Comparison of ENCODE assay signal across 23 cellular contexts in the genomic region with DNA sequence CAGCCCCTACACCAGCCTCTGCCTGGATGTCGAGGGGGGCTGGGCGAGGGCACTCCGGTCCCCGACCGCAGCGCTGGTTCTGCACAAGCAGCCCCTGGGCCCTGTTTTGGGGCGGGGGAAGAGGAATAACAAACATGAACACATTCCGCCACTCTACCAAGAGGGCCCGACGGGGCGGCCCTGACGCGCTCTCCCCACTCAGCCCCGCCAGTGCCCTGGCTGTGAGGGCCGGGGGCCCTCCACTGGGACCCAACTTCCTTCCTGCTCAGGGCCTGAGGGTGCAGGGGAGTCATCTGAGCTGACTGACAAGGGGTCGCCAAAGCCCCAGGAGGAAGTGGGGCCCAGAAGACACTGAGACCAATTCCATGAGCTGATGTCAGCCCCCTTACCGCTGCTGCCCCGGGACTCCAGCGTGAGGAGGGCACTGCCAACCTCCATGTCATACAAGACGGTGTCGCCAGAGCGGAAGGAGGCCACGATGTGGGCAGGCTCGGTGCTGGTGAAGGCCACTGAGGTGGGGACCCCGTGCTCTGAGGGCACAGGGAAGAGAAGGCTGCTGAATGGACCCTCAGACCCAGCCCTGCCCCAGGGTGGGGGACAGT. TPM values are rescaled to one million over a fixed set of nuclear protein-coding genes. Genes with fewer than 3 reads are reported as not detected.
DNase-seq lines count a peak whose midpoint lies in the region; ATAC-seq and TF ChIP-seq lines count a peak whose summit lies in the region.
"Had no signal": no experiment of that assay in that cellular context is flagged by ENCODE, and none has a peak within 500 bp of the region (broad histone marks: within the 10 kb centered on the region; RNA-seq: fewer than 3 reads in every experiment).

No MANE protein-coding gene starts in this region.

- peaks cover 66% of the 10 kb centered on the region for H3K36me3 Mint-ChIP-seq in activated CD8-positive, alpha-beta T cell treated with anti-CD3 and anti-CD28 coated beads, Interleukin-2, amount 10 ng/mL, durations not matched to agents 7 days and 5 days (ENCODE audit: low read depth)
- peaks cover 48% of the 10 kb centered on the region for H3K36me3 Mint-ChIP-seq in activated CD8-positive, alpha-beta T cell treated with anti-CD3 and anti-CD28 coated beads for 36 hours (ENCODE audit: low read depth)
- H3K36me3 Mint-ChIP-seq in immature natural killer cell, result peaks cover 4 to 30% (median 12%) of the 10 kb centered on the region in 3 donors
- H3K36me3 Mint-ChIP-seq in stimulated activated naive B cell treated with anti-CD40 and anti-IgM and Interleukin-4, amounts not matched to agents 10 μg/mL and 1 μg/mL and 100 μg/mL, for 72 hours, result peaks cover 56 to 68% of the 10 kb centered on the region in 2 donors

- H3K9me3 Mint-ChIP-seq in activated CD8-positive, alpha-beta T cell treated with anti-CD3 and anti-CD28 coated beads, Interleukin-2, amount 10 ng/mL, durations not matched to agents 7 days and 5 days (ENCODE audit: insufficient read depth), result no peaks in the 10 kb centered on the region
- no peaks in the 10 kb centered on the region for H3K9me3 Mint-ChIP-seq in activated CD8-positive, alpha-beta T cell treated with anti-CD3 and anti-CD28 coated beads for 36 hours
- no peaks in the 10 kb centered on the region for H3K9me3 Mint-ChIP-seq in immature natural killer cell
- no peaks in the 10 kb centered on the region for H3K9me3 Mint-ChIP-seq in stimulated activated naive B cell treated with anti-CD40 and anti-IgM and Interleukin-4, amounts not matched to agents 10 μg/mL and 1 μg/mL and 100 μg/mL, for 72 hours
- H3K9me3 Mint-ChIP-seq: activated naive CD4-positive, alpha-beta T cell treated with anti-CD3 and anti-CD28 coated beads, Interleukin-2, amount 50 U/mL, for 24 hours; neural progenitor cell; stimulated activated naive CD8-positive, alpha-beta T cell treated with anti-CD3 and anti-CD28 coated beads, Interleukin-15, amount 100 ng/mL, for 72 hours had no signal

- no peak overlapping the region for H3K4me3 Mint-ChIP-seq in activated CD8-positive, alpha-beta T cell treated with anti-CD3 and anti-CD28 coated beads, Interleukin-2, amount 10 ng/mL, durations not matched to agents 7 days and 5 days
- H3K4me3 Mint-ChIP-seq in activated CD8-positive, alpha-beta T cell treated with anti-CD3 and anti-CD28 coated beads for 36 hours, result no peak overlapping the region
- H3K4me3 Mint-ChIP-seq in immature natural killer cell, result peak overlapping the region; percentile 45 to 73 (median 71)
- H3K4me3 Mint-ChIP-seq in stimulated activated naive B cell treated with anti-CD40 and anti-IgM and Interleukin-4, amounts not matched to agents 10 μg/mL and 1 μg/mL and 100 μg/mL, for 72 hours, result peak overlapping the region; percentile 18 to 60
- H3K4me3 Mint-ChIP-seq: activated naive CD4-positive, alpha-beta T cell treated with anti-CD3 and anti-CD28 coated beads, Interleukin-2, amount 50 U/mL, for 24 hours; stimulated activated naive CD8-positive, alpha-beta T cell treated with anti-CD3 and anti-CD28 coated beads, Interleukin-15, amount 100 ng/mL, for 72 hours had no signal

- H3K27ac ChIP-seq in RWPE1, result peak overlapping the region; percentile 93
- H3K27ac ChIP-seq: 22Rv1, HL-60, neural progenitor cell had no signal

- no peak for DNase-seq in activated CD8-positive, alpha-beta T cell treated with anti-CD3 and anti-CD28 coated beads, Interleukin-2, amount 10 ng/mL, durations not matched to agents 7 days and 5 days
- DNase-seq in activated CD8-positive, alpha-beta T cell treated with anti-CD3 and anti-CD28 coated beads for 36 hours, result no peak
- DNase-seq in RWPE1 (ENCODE audit: low spot score) (no peak), immature natural killer cell (no peak), T-helper 2 cell (no peak), NCI-H2227 treated with DMSO at 0.1 percent for 48 hours (lab: John Stamatoyannopoulos, UW) (no peak), cerebellar cortex (ENCODE audit: low spot score) (no peak)
- DNase-seq in stimulated activated naive B cell treated with anti-CD40 and anti-IgM and Interleukin-4, amounts not matched to agents 10 μg/mL and 1 μg/mL and 100 μg/mL, for 72 hours, result no peak
- DNase-seq: activated CD4-positive, alpha-beta T cell treated with anti-CD3 and anti-CD28 coated beads for 1 hour; AML-193; cerebellar nuclear complex; COR-L47; effector CD4-positive, alpha-beta T cell; hypothalamus; NCI-H1436 treated with DMSO at 0.1 percent for 48 hours; NCI-H526 treated with DMSO at 0.1 percent for 48 hours; stimulated activated naive CD8-positive, alpha-beta T cell treated with anti-CD3 and anti-CD28 coated beads, Interleukin-15, amount 100 ng/mL, for 72 hours had no signal

- H3K27ac Mint-ChIP-seq in activated CD8-positive, alpha-beta T cell treated with anti-CD3 and anti-CD28 coated beads, Interleukin-2, amount 10 ng/mL, durations not matched to agents 7 days and 5 days, result peak overlapping the region; percentile 81
- H3K27ac Mint-ChIP-seq in activated CD8-positive, alpha-beta T cell treated with anti-CD3 and anti-CD28 coated beads for 36 hours, result no peak overlapping the region
- H3K27ac Mint-ChIP-seq in immature natural killer cell, result peak overlapping the region in 3 of 6 donors; percentile 61 to 87 (median 78)
- peak overlapping the region; percentile 69 for H3K27ac Mint-ChIP-seq in stimulated activated naive B cell treated with anti-CD40 and anti-IgM and Interleukin-4, amounts not matched to agents 10 μg/mL and 1 μg/mL and 100 μg/mL, for 72 hours
- H3K27ac Mint-ChIP-seq: activated naive CD4-positive, alpha-beta T cell treated with anti-CD3 and anti-CD28 coated beads, Interleukin-2, amount 50 U/mL, for 24 hours; neural progenitor cell; stimulated activated naive CD8-positive, alpha-beta T cell treated with anti-CD3 and anti-CD28 coated beads, Interleukin-15, amount 100 ng/mL, for 72 hours had no signal

- ATAC-seq in activated CD8-positive, alpha-beta T cell treated with anti-CD3 and anti-CD28 coated beads, Interleukin-2, amount 10 ng/mL, durations not matched to agents 7 days and 5 days, result no peak
- ATAC-seq in activated CD8-positive, alpha-beta T cell treated with anti-CD3 and anti-CD28 coated beads for 36 hours, result no peak
- ATAC-seq in stimulated activated naive B cell treated with anti-CD40 and anti-IgM and Interleukin-4, amounts not matched to agents 10 μg/mL and 1 μg/mL and 100 μg/mL, for 72 hours (replicated peaks), result no peak
- ATAC-seq: mucosa of descending colon; stimulated activated naive CD8-positive, alpha-beta T cell treated with anti-CD3 and anti-CD28 coated beads, Interleukin-15, amount 100 ng/mL, for 72 hours had no signal

- intact Hi-C loops in activated CD8-positive, alpha-beta T cell treated with anti-CD3 and anti-CD28 coated beads for 36 hours (cut with micrococcal nuclease), result loop anchor here (10.0 kb wide), 1 partner anchor 108 kb away; no protein-coding TSS in a partner anchor

- TF ChIP-seq CTCF in activated CD8-positive, alpha-beta T cell treated with anti-CD3 and anti-CD28 coated beads for 36 hours (IDR thresholded peaks at IDR 0.05), result no peak
- no peak for TF ChIP-seq CTCF in RWPE1 (conservative IDR thresholded peaks at IDR 0.05; ENCODE audit: low read depth)

- no peaks in the 10 kb centered on the region for H3K27me3 Mint-ChIP-seq in activated CD8-positive, alpha-beta T cell treated with anti-CD3 and anti-CD28 coated beads, Interleukin-2, amount 10 ng/mL, durations not matched to agents 7 days and 5 days (ENCODE audit: low read depth)
- no peaks in the 10 kb centered on the region for H3K27me3 Mint-ChIP-seq in activated CD8-positive, alpha-beta T cell treated with anti-CD3 and anti-CD28 coated beads for 36 hours
- H3K27me3 Mint-ChIP-seq in immature natural killer cell (ENCODE audit: low read depth in 3 of 3), result peaks cover 4 to 9% (median 5%) of the 10 kb centered on the region in 3 donors
- H3K27me3 Mint-ChIP-seq in stimulated activated naive B cell treated with anti-CD40 and anti-IgM and Interleukin-4, amounts not matched to agents 10 μg/mL and 1 μg/mL and 100 μg/mL, for 72 hours, result no peaks in the 10 kb centered on the region
- H3K27me3 Mint-ChIP-seq: activated naive CD4-positive, alpha-beta T cell treated with anti-CD3 and anti-CD28 coated beads, Interleukin-2, amount 50 U/mL, for 24 hours; progenitor cell of endocrine pancreas; stimulated activated naive CD8-positive, alpha-beta T cell treated with anti-CD3 and anti-CD28 coated beads, Interleukin-15, amount 100 ng/mL, for 72 hours had no signal

- CTCF ChIA-PET in activated CD8-positive, alpha-beta T cell treated with anti-CD3 and anti-CD28 coated beads, Interleukin-2, amount 10 ng/mL, durations not matched to agents 7 days and 5 days (lab: Charles Lee), result interaction anchor here (0.8 to 1.7 kb wide), 7 partner anchors 9 to 118 kb away, joined by 3 to 6 read pairs (median 4); no protein-coding TSS in a partner anchor
- CTCF ChIA-PET in activated CD8-positive, alpha-beta T cell treated with anti-CD3 and anti-CD28 coated beads for 36 hours (lab: Charles Lee), result interaction anchor here (1.1 to 2.1 kb wide), 3 partner anchors 18 to 42 kb away, joined by 3 to 10 read pairs (median 4); no protein-coding TSS in a partner anchor
- CTCF ChIA-PET in RWPE1 (lab: Yijun Ruan, JAX), result interaction anchor here (0.6 kb wide), 1 partner anchor 9 kb away, joined by 4 read pairs; no protein-coding TSS in a partner anchor

- POLR2A ChIA-PET in activated CD8-positive, alpha-beta T cell treated with anti-CD3 and anti-CD28 coated beads, Interleukin-2, amount 10 ng/mL, durations not matched to agents 7 days and 5 days (lab: Charles Lee), result interaction anchor here (0.7 to 2.3 kb wide), 2 partner anchors 9 to 18 kb away, joined by 3 to 14 read pairs; no protein-coding TSS in a partner anchor
- POLR2A ChIA-PET in activated CD8-positive, alpha-beta T cell treated with anti-CD3 and anti-CD28 coated beads for 36 hours (lab: Charles Lee), result interaction anchor here (1.4 to 2.6 kb wide), 4 partner anchors 8 to 112 kb away, joined by 3 to 7 read pairs (median 4); no protein-coding TSS in a partner anchor
- POLR2A ChIA-PET in RWPE1 (lab: Yijun Ruan, JAX; ENCODE audit: low non-redundant PET), result no interaction called here

- peaks cover 64% of the 10 kb centered on the region for H3K4me1 Mint-ChIP-seq in activated CD8-positive, alpha-beta T cell treated with anti-CD3 and anti-CD28 coated beads, Interleukin-2, amount 10 ng/mL, durations not matched to agents 7 days and 5 days (ENCODE audit: low read depth)
- H3K4me1 Mint-ChIP-seq in activated CD8-positive, alpha-beta T cell treated with anti-CD3 and anti-CD28 coated beads for 36 hours (ENCODE audit: low read depth), result peaks cover 31% of the 10 kb centered on the region
- H3K4me1 Mint-ChIP-seq in immature natural killer cell, result peaks cover 43 to 55% of the 10 kb centered on the region in 2 donors
- peaks cover 70 to 89% of the 10 kb centered on the region in 2 donors for H3K4me1 Mint-ChIP-seq in stimulated activated naive B cell treated with anti-CD40 and anti-IgM and Interleukin-4, amounts not matched to agents 10 μg/mL and 1 μg/mL and 100 μg/mL, for 72 hours

RNA-seq across cellular contexts. Expression of a gene that starts 5.6 kb away (rescaled TPM):
- 100 to 1,000 TPM; 161 to 166 TPM for total RNA-seq in activated CD8-positive, alpha-beta T cell treated with anti-CD3 and anti-CD28 coated beads, Interleukin-2, amount 10 ng/mL, durations not matched to agents 7 days and 5 days
- total RNA-seq in activated CD8-positive, alpha-beta T cell treated with anti-CD3 and anti-CD28 coated beads for 36 hours, result 10 to 100 TPM; 81.1 to 86.0 TPM
- polyA plus RNA-seq in immature natural killer cell, result 100 to 1,000 TPM in 1 of 3 donors, 10 to 100 TPM in 2; 36.3 to 116 (median 36.3) TPM

RNA-seq across cellular contexts. Expression of a gene that starts 23.3 kb away (rescaled TPM):
- 10 to 100 TPM; 15.3 to 18.4 TPM for total RNA-seq in activated CD8-positive, alpha-beta T cell treated with anti-CD3 and anti-CD28 coated beads, Interleukin-2, amount 10 ng/mL, durations not matched to agents 7 days and 5 days
- total RNA-seq in activated CD8-positive, alpha-beta T cell treated with anti-CD3 and anti-CD28 coated beads for 36 hours, result 10 to 100 TPM in 1 of 2 experiments, 1 to 10 TPM in 1; 7.7 to 10.1 TPM
- 1 to 10 TPM in 2 of 3 donors, not detected in 1; 2.2 to 5.4 TPM for polyA plus RNA-seq in immature natural killer cell

RNA-seq across cellular contexts. Expression of a gene that starts 23.7 kb away (rescaled TPM):
- 10 to 100 TPM; 79.6 to 90.2 TPM for total RNA-seq in activated CD8-positive, alpha-beta T cell treated with anti-CD3 and anti-CD28 coated beads, Interleukin-2, amount 10 ng/mL, durations not matched to agents 7 days and 5 days
- total RNA-seq in activated CD8-positive, alpha-beta T cell treated with anti-CD3 and anti-CD28 coated beads for 36 hours, result 10 to 100 TPM; 52.5 to 63.5 TPM
- 10 to 100 TPM in 2 of 3 donors, 1 to 10 TPM in 1; 8.8 to 26.8 (median 10.8) TPM for polyA plus RNA-seq in immature natural killer cell

Comparison
In these comparisons a context has a peak if more than half of its experiments do, and no peak if none do; other contexts are left out.
1. H3K4me3 Mint-ChIP-seq: peak in immature natural killer cell (5 of 5) and stimulated activated naive B cell treated with anti-CD40 and anti-IgM and Interleukin-4, amounts not matched to agents 10 μg/mL and 1 μg/mL and 100 μg/mL, for 72 hours (2 of 2); none in activated CD8-positive, alpha-beta T cell treated with anti-CD3 and anti-CD28 coated beads, Interleukin-2, amount 10 ng/mL, durations not matched to agents 7 days and 5 days (single experiment) and activated CD8-positive, alpha-beta T cell treated with anti-CD3 and anti-CD28 coated beads for 36 hours (single experiment).